Comparison of ENCODE assay signal across 1 cellular context in the genomic region with DNA sequence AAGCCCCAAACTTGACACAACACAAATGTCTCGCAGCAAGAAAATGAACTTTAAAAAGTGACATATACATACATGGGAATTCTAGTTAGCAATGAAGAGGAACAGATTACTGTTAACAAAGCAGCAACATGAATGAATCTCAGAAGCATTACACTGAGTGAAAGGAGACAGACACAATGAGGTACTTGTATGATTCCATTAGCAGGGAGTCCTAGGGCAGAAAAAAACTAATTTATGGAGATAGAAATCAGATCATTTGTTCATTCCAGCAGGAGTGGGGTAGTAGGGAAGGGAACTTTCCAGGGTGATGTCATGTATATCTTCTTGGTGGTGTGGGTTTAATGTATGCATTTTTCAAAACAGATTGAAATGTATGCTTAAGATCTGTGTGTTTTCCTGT.
TF ChIP-seq lines count a peak whose summit lies in the region.

No MANE protein-coding gene starts in this region.

TF ChIP-seq in SK-N-SH, 30 proteins besides CTCF, POLR2A, EP300 and RAD21 (continued from another document):
- TF ChIP-seq, protein P1, sequence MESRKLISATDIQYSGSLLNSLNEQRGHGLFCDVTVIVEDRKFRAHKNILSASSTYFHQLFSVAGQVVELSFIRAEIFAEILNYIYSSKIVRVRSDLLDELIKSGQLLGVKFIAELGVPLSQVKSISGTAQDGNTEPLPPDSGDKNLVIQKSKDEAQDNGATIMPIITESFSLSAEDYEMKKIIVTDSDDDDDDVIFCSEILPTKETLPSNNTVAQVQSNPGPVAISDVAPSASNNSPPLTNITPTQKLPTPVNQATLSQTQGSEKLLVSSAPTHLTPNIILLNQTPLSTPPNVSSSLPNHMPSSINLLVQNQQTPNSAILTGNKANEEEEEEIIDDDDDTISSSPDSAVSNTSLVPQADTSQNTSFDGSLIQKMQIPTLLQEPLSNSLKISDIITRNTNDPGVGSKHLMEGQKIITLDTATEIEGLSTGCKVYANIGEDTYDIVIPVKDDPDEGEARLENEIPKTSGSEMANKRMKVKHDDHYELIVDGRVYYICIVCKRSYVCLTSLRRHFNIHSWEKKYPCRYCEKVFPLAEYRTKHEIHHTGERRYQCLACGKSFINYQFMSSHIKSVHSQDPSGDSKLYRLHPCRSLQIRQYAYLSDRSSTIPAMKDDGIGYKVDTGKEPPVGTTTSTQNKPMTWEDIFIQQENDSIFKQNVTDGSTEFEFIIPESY (IDR thresholded peaks at IDR 0.05; ENCODE audit: borderline replicate concordance, low read depth), result no peak
